Comparison of ENCODE assay signal across 16 cellular contexts in genomic region chr16:77896357-77896972, GRCh38.
DNase-seq lines count a peak whose midpoint lies in the region; ATAC-seq, FAIRE-seq and TF ChIP-seq lines count a peak whose summit lies in the region.
"Had no signal": no experiment of that assay in that cellular context is flagged by ENCODE, and none has a peak within 500 bp of the region (broad histone marks: within the 10 kb centered on the region; RNA-seq: fewer than 3 reads in every experiment).

No MANE protein-coding gene starts in this region.

- H3K9me3 Mint-ChIP-seq in naive thymus-derived CD4-positive, alpha-beta T cell = peaks cover 0 to 3% (median 0%) of the 10 kb centered on the region in 11 donors
- H3K9me3 Mint-ChIP-seq: activated T-cell treated with anti-CD3 and anti-CD28 coated beads, Interleukin-2, amount 50 U/mL, for 24 hours; CD4-positive, alpha-beta T cell; nephron had no signal

- no peaks in the 10 kb centered on the region for H3K9me3 ChIP-seq in adrenal gland (replicated peaks in 1 of 3)
- H3K9me3 ChIP-seq in naive thymus-derived CD4-positive, alpha-beta T cell (ENCODE audit: control insufficient read depth in 2 of 3, low read length in 3 of 3) = no peaks in the 10 kb centered on the region
- H3K9me3 ChIP-seq: SJSA1 had no signal

- H3K27me3 ChIP-seq in adrenal gland (no peaks in the 10 kb centered on the region), brain microvascular endothelial cell (replicated peaks) (no peaks in the 10 kb centered on the region)
- no peaks in the 10 kb centered on the region for H3K27me3 ChIP-seq in naive thymus-derived CD4-positive, alpha-beta T cell (ENCODE audit: control insufficient read depth in 2 of 2, insufficient read depth in 2 of 2, low read length in 2 of 2)
- H3K27me3 ChIP-seq: SJSA1 had no signal

- H3K27ac ChIP-seq in adrenal gland = peak overlapping the region in 2 of 5 donors; percentile 36 to 54
- H3K27ac ChIP-seq in brain microvascular endothelial cell = no peak overlapping the region
- no peak overlapping the region for H3K27ac ChIP-seq in naive thymus-derived CD4-positive, alpha-beta T cell (ENCODE audit: low read depth, low read length)
- H3K27ac ChIP-seq: SJSA1 had no signal

- CTCF ChIA-PET in naive thymus-derived CD4-positive, alpha-beta T cell (lab: Charles Lee) = no interaction called here

- no peak overlapping the region for H3K27ac Mint-ChIP-seq in naive thymus-derived CD4-positive, alpha-beta T cell
- H3K27ac Mint-ChIP-seq: activated T-cell treated with anti-CD3 and anti-CD28 coated beads, Interleukin-2, amount 50 U/mL, for 24 hours; CD4-positive, alpha-beta T cell; IgD-negative memory B cell; nephron had no signal

- H3K36me3 ChIP-seq in adrenal gland (replicated peaks in 1 of 2) = no peaks in the 10 kb centered on the region
- H3K36me3 ChIP-seq in brain microvascular endothelial cell (replicated peaks) = no peaks in the 10 kb centered on the region
- H3K36me3 ChIP-seq in naive thymus-derived CD4-positive, alpha-beta T cell (ENCODE audit: control insufficient read depth in 2 of 3, insufficient read depth in 3 of 3, low read length in 3 of 3) = no peaks in the 10 kb centered on the region
- H3K36me3 ChIP-seq: SJSA1 had no signal

- WGBS in adrenal gland, 4 donors = 21 to 29% (median 26%) methylated on average over 7 of the region's 7 CpGs

- H3K36me3 Mint-ChIP-seq in naive thymus-derived CD4-positive, alpha-beta T cell = no peaks in the 10 kb centered on the region
- H3K36me3 Mint-ChIP-seq: IgD-negative memory B cell had no signal

- TF ChIP-seq CTCF in NB4 (IDR thresholded peaks at IDR 0.05; ENCODE audit: low read depth, low read length) (no peak), adrenal gland (IDR thresholded peaks at IDR 0.05) (no peak), brain microvascular endothelial cell (IDR thresholded peaks at IDR 0.05; ENCODE audit: low read depth, low read length, missing control alignments) (no peak)

- H3K4me3 ChIP-seq in NB4 (ENCODE audit: low read depth, low read length) (no peak overlapping the region), adrenal gland (no peak overlapping the region), brain microvascular endothelial cell (ENCODE audit: low read depth, low read length) (no peak overlapping the region)
- no peak overlapping the region for H3K4me3 ChIP-seq in naive thymus-derived CD4-positive, alpha-beta T cell (ENCODE audit: low read length)
- H3K4me3 ChIP-seq: SJSA1 had no signal

- in situ Hi-C loops in brain microvascular endothelial cell (cut with HindIII; ENCODE audit: low pct_ligation_motif_present, low sequenced_read_pairs) = no loop called here

- H3K4me1 ChIP-seq in adrenal gland (replicated peaks in 1 of 2) = peaks cover 0 to 27% of the 10 kb centered on the region in 2 donors
- H3K4me1 ChIP-seq in naive thymus-derived CD4-positive, alpha-beta T cell (ENCODE audit: control insufficient read depth in 2 of 2, insufficient read depth in 2 of 2, low read length in 2 of 2) = no peaks in the 10 kb centered on the region
- H3K4me1 ChIP-seq: SJSA1 had no signal

- POLR2A ChIA-PET in naive thymus-derived CD4-positive, alpha-beta T cell (lab: Charles Lee) = no interaction called here

- DNase-seq in NB4 (ENCODE audit: low read depth) = peak; percentile 23
- DNase-seq in NCI-H226 = peak; percentile 29
- DNase-seq in adrenal gland = peak in 5 of 7 donors; percentile 20 to 30 (median 20)
- DNase-seq in putamen (ENCODE audit: low spot score) = peak; percentile 39
- no peak for DNase-seq in brain microvascular endothelial cell
- no peak for DNase-seq in GM19239 (ENCODE audit: insufficient read length, low spot score)
- DNase-seq in naive thymus-derived CD4-positive, alpha-beta T cell = no peak
- DNase-seq: activated CD4-positive, CD25-positive, alpha-beta regulatory T cell treated with anti-CD3 and anti-CD28 coated beads, Interleukin-2, amount 50 U/mL, for 72 hours; activated T-cell treated with anti-CD3 and anti-CD28 coated beads, Interleukin-2, amount 50 U/mL, for 24 hours; amniotic stem cell; CD4-positive, alpha-beta T cell; effector CD8-positive, alpha-beta T cell; left cardiac atrium had no signal

- no peak overlapping the region for H3K4me3 Mint-ChIP-seq in naive thymus-derived CD4-positive, alpha-beta T cell
- H3K4me3 Mint-ChIP-seq: activated T-cell treated with anti-CD3 and anti-CD28 coated beads, Interleukin-2, amount 50 U/mL, for 24 hours; CD4-positive, alpha-beta T cell; IgD-negative memory B cell; nephron had no signal

- ATAC-seq in naive thymus-derived CD4-positive, alpha-beta T cell = no peak

- FAIRE-seq in GM19239 (lab: Jason Lieb, UNC) = no peak

- peaks cover 0 to 14% (median 4%) of the 10 kb centered on the region in 5 donors for H3K27me3 Mint-ChIP-seq in naive thymus-derived CD4-positive, alpha-beta T cell

- TF ChIP-seq POLR2A in NB4 (IDR thresholded peaks at IDR 0.05; ENCODE audit: extremely low read depth, insufficient read length) = no peak
- no peak for TF ChIP-seq POLR2A in adrenal gland (IDR thresholded peaks at IDR 0.05)

- intact Hi-C loops in adrenal gland (cut with DNase I) = no loop called here
- intact Hi-C loops in naive thymus-derived CD4-positive, alpha-beta T cell (cut with micrococcal nuclease) = no loop called here

- peaks cover 0 to 2% (median 0%) of the 10 kb centered on the region in 7 donors for H3K4me1 Mint-ChIP-seq in naive thymus-derived CD4-positive, alpha-beta T cell
- H3K4me1 Mint-ChIP-seq: IgD-negative memory B cell had no signal

Comparison
In these comparisons a context has a peak if more than half of its experiments do, and no peak if none do; other contexts are left out.
1. DNase-seq: peak in NB4 (single experiment), NCI-H226 (single experiment), adrenal gland (5 of 7) and putamen (single experiment); none in brain microvascular endothelial cell (single experiment), GM19239 (single experiment) and naive thymus-derived CD4-positive, alpha-beta T cell (0 of 9).